8 cellular contexts compared by ENCODE assay signal in genomic region chr5:27733242-27733641, GRCh38.
"Had no signal": no experiment of that assay in that cellular context is flagged by ENCODE, and none has a peak within 500 bp of the region (broad histone marks: within the 10 kb centered on the region; RNA-seq: fewer than 3 reads in every experiment).

No MANE protein-coding gene starts in this region.

- H3K9me3 ChIP-seq: HAP-1 had no signal

- ATAC-seq: HCT116 had no signal

- H3K4me3 ChIP-seq: GM23248, HAP-1 had no signal

- H3K27ac ChIP-seq: GM23248, HL-60 had no signal

- H3K9ac ChIP-seq: GM23248 had no signal

- H2AFZ ChIP-seq: GM23248 had no signal

- H3K4me1 ChIP-seq: HAP-1 had no signal

- DNase-seq: GM23248, GOT3, H7, HFFc6, KG1 had no signal

- H3K36me3 ChIP-seq: HAP-1 had no signal
